In genomic region chr7:33706666-33707194, GRCh38 we compare ENCODE assay signal across 1 cellular context.
TF ChIP-seq lines count a peak whose summit lies in the region.

No MANE protein-coding gene starts in this region.

TF ChIP-seq in GM23338, 12 proteins besides CTCF, POLR2A, EP300 and RAD21 (continued from another document):
- TF ChIP-seq ZNF462 (CRISPR knock-in tag; IDR thresholded peaks at IDR 0.05) (no peak), REST (IDR thresholded peaks at IDR 0.05; ENCODE audit: unreplicated experiment) (no peak), EZH2phosphoT487 (IDR thresholded peaks at IDR 0.05; ENCODE audit: unreplicated experiment) (no peak)
